10 cellular contexts compared by ENCODE assay signal in genomic region chr19:18587561-18587960, GRCh38. TPM values are rescaled to one million over a fixed set of nuclear protein-coding genes. Genes with fewer than 3 reads are reported as not detected.
A peak's percentile ranks its signal among the peaks of the same experiment; 100 is the strongest.
DNase-seq lines count a peak whose midpoint lies in the region; ATAC-seq and TF ChIP-seq lines count a peak whose summit lies in the region.
"Had no signal": no experiment of that assay in that cellular context is flagged by ENCODE, and none has a peak within 500 bp of the region (broad histone marks: within the 10 kb centered on the region; RNA-seq: fewer than 3 reads in every experiment).

No MANE protein-coding gene starts in this region.

- H3K27me3 Mint-ChIP-seq in activated CD8-positive, alpha-beta memory T cell treated with anti-CD3 and anti-CD28 coated beads, Interleukin-2, amount 10 ng/mL, durations not matched to agents 7 days and 5 days = no peaks in the 10 kb centered on the region
- peaks cover 6% of the 10 kb centered on the region for H3K27me3 Mint-ChIP-seq in glutamatergic neuron (ENCODE audit: unreplicated experiment)
- no peaks in the 10 kb centered on the region for H3K27me3 Mint-ChIP-seq in stimulated activated naive CD8-positive, alpha-beta T cell treated with anti-CD3 and anti-CD28 coated beads, Interleukin-15, amount 100 ng/mL, for 72 hours

- H3K9me3 ChIP-seq in RWPE2 (ENCODE audit: severe bottlenecking) = no peaks in the 10 kb centered on the region

- H3K36me3 Mint-ChIP-seq in activated CD8-positive, alpha-beta memory T cell treated with anti-CD3 and anti-CD28 coated beads, Interleukin-2, amount 10 ng/mL, durations not matched to agents 7 days and 5 days = peaks cover 3% of the 10 kb centered on the region
- no peaks in the 10 kb centered on the region for H3K36me3 Mint-ChIP-seq in glutamatergic neuron (ENCODE audit: unreplicated experiment)

- peaks cover 5% of the 10 kb centered on the region for H3K4me1 ChIP-seq in RWPE2 (ENCODE audit: insufficient read depth, poor library complexity, severe bottlenecking)

- H3K27ac ChIP-seq in RWPE2 (ENCODE audit: poor library complexity, severe bottlenecking) = peak overlapping the region; percentile 79

- H3K27me3 ChIP-seq in RWPE2 (ENCODE audit: insufficient read depth, poor library complexity, severe bottlenecking) = no peaks in the 10 kb centered on the region

- peak overlapping the region; percentile 77 for H3K4me3 Mint-ChIP-seq in activated CD8-positive, alpha-beta memory T cell treated with anti-CD3 and anti-CD28 coated beads, Interleukin-2, amount 10 ng/mL, durations not matched to agents 7 days and 5 days
- H3K4me3 Mint-ChIP-seq in glutamatergic neuron (ENCODE audit: unreplicated experiment) = peak overlapping the region; percentile 46
- peak overlapping the region; percentile 91 to 95 for H3K4me3 Mint-ChIP-seq in stimulated activated naive CD8-positive, alpha-beta T cell treated with anti-CD3 and anti-CD28 coated beads, Interleukin-15, amount 100 ng/mL, for 72 hours

- H3K9me3 Mint-ChIP-seq in activated CD8-positive, alpha-beta memory T cell treated with anti-CD3 and anti-CD28 coated beads, Interleukin-2, amount 10 ng/mL, durations not matched to agents 7 days and 5 days (ENCODE audit: low read depth) = no peaks in the 10 kb centered on the region
- H3K9me3 Mint-ChIP-seq in glutamatergic neuron (ENCODE audit: unreplicated experiment) = peaks cover 22% of the 10 kb centered on the region
- no peaks in the 10 kb centered on the region for H3K9me3 Mint-ChIP-seq in stimulated activated naive CD8-positive, alpha-beta T cell treated with anti-CD3 and anti-CD28 coated beads, Interleukin-15, amount 100 ng/mL, for 72 hours

- H3K4me3 ChIP-seq in RWPE2 (ENCODE audit: severe bottlenecking) = no peak overlapping the region

- no peak for ATAC-seq in activated CD8-positive, alpha-beta memory T cell treated with anti-CD3 and anti-CD28 coated beads, Interleukin-2, amount 10 ng/mL, durations not matched to agents 7 days and 5 days
- ATAC-seq in RWPE2 (ENCODE audit: low read depth) = no peak
- no peak for ATAC-seq in stimulated activated naive CD8-positive, alpha-beta T cell treated with anti-CD3 and anti-CD28 coated beads, Interleukin-15, amount 100 ng/mL, for 72 hours
- no peak for ATAC-seq in GM18861 (IDR thresholded peaks at IDR 0.05; ENCODE audit: unreplicated experiment)

- peaks cover 44% of the 10 kb centered on the region for H3K4me1 Mint-ChIP-seq in activated CD8-positive, alpha-beta memory T cell treated with anti-CD3 and anti-CD28 coated beads, Interleukin-2, amount 10 ng/mL, durations not matched to agents 7 days and 5 days
- peaks cover 7% of the 10 kb centered on the region for H3K4me1 Mint-ChIP-seq in glutamatergic neuron (ENCODE audit: low read depth, unreplicated experiment)
- peaks cover 53% of the 10 kb centered on the region for H3K4me1 Mint-ChIP-seq in stimulated activated naive CD8-positive, alpha-beta T cell treated with anti-CD3 and anti-CD28 coated beads, Interleukin-15, amount 100 ng/mL, for 72 hours

- H3K36me3 ChIP-seq in RWPE2 (ENCODE audit: low read depth) = peaks cover 8% of the 10 kb centered on the region; the same call in 1 of the 2 replicates

- DNase-seq in activated CD8-positive, alpha-beta memory T cell treated with anti-CD3 and anti-CD28 coated beads, Interleukin-2, amount 10 ng/mL, durations not matched to agents 7 days and 5 days = no peak
- no peak for DNase-seq in activated CD8-positive, alpha-beta memory T cell treated with anti-CD3 and anti-CD28 coated beads for 24 hours
- DNase-seq in RWPE2 (ENCODE audit: low spot score) (no peak), glutamatergic neuron (no peak), NCI-H774 (lab: John Stamatoyannopoulos, UW) (no peak)
- no peak for DNase-seq in stimulated activated naive CD8-positive, alpha-beta T cell treated with anti-CD3 and anti-CD28 coated beads, Interleukin-15, amount 100 ng/mL, for 72 hours
- no peak for DNase-seq in effector CD8-positive, alpha-beta T cell (lab: John Stamatoyannopoulos, UW)
- DNase-seq: NCI-H69; stimulated activated naive CD4-positive, alpha-beta T cell had no signal

- H3K27ac Mint-ChIP-seq in activated CD8-positive, alpha-beta memory T cell treated with anti-CD3 and anti-CD28 coated beads, Interleukin-2, amount 10 ng/mL, durations not matched to agents 7 days and 5 days = peak overlapping the region; percentile 94
- H3K27ac Mint-ChIP-seq in glutamatergic neuron (ENCODE audit: unreplicated experiment) = no peak overlapping the region
- H3K27ac Mint-ChIP-seq in stimulated activated naive CD8-positive, alpha-beta T cell treated with anti-CD3 and anti-CD28 coated beads, Interleukin-15, amount 100 ng/mL, for 72 hours = no peak overlapping the region

- CTCF ChIA-PET in activated CD8-positive, alpha-beta memory T cell treated with anti-CD3 and anti-CD28 coated beads, Interleukin-2, amount 10 ng/mL, durations not matched to agents 7 days and 5 days (lab: Charles Lee) = interaction anchor here (0.6 to 5.4 kb wide), 19 partner anchors 11 to 260 kb away, joined by 3 to 67 read pairs (median 10); partner anchors contain the start of genes CRTC1, ELL, FKBP8 and KXD1

- TF ChIP-seq CTCF in RWPE2 (IDR thresholded peaks at IDR 0.05; ENCODE audit: poor library complexity, severe bottlenecking) = no peak
- no peak for TF ChIP-seq CTCF in glutamatergic neuron (IDR thresholded peaks at IDR 0.05; ENCODE audit: partially characterized antibody, unreplicated experiment)

RNA-seq across cellular contexts. Expression of gene REX1BD, which starts 1.0 kb away (rescaled TPM):
- 100 to 1,000 TPM in 1 of 2 experiments, 10 to 100 TPM in 1; 88.9 to 102 TPM for total RNA-seq in activated CD8-positive, alpha-beta memory T cell treated with anti-CD3 and anti-CD28 coated beads, Interleukin-2, amount 10 ng/mL, durations not matched to agents 7 days and 5 days
- 54.3 TPM for total RNA-seq in glutamatergic neuron (ENCODE audit: unreplicated experiment)

RNA-seq across cellular contexts. Expression of gene UBA52, which starts 15.9 kb away (rescaled TPM):
- total RNA-seq in activated CD8-positive, alpha-beta memory T cell treated with anti-CD3 and anti-CD28 coated beads, Interleukin-2, amount 10 ng/mL, durations not matched to agents 7 days and 5 days = 1,000 to 10,000 TPM; 1,256 to 1,325 TPM
- 826 TPM for total RNA-seq in glutamatergic neuron (ENCODE audit: unreplicated experiment)

RNA-seq across cellular contexts. Expression of gene CRLF1, which starts 19.0 kb away (rescaled TPM):
- not detected for total RNA-seq in activated CD8-positive, alpha-beta memory T cell treated with anti-CD3 and anti-CD28 coated beads, Interleukin-2, amount 10 ng/mL, durations not matched to agents 7 days and 5 days
- 55.3 TPM for total RNA-seq in glutamatergic neuron (ENCODE audit: unreplicated experiment)

RNA-seq across cellular contexts. Expression of gene TMEM59L, which starts 25.1 kb away (rescaled TPM):
- not detected for total RNA-seq in activated CD8-positive, alpha-beta memory T cell treated with anti-CD3 and anti-CD28 coated beads, Interleukin-2, amount 10 ng/mL, durations not matched to agents 7 days and 5 days
- total RNA-seq in glutamatergic neuron (ENCODE audit: unreplicated experiment) = 92.3 TPM

RNA-seq across cellular contexts. Expression of gene KXD1, which starts 29.9 kb away (rescaled TPM):
- 100 to 1,000 TPM; 106 to 113 TPM for total RNA-seq in activated CD8-positive, alpha-beta memory T cell treated with anti-CD3 and anti-CD28 coated beads, Interleukin-2, amount 10 ng/mL, durations not matched to agents 7 days and 5 days
- 71.3 TPM for total RNA-seq in glutamatergic neuron (ENCODE audit: unreplicated experiment)

Comparison
In these comparisons a context has a peak if more than half of its experiments do, and no peak if none do; other contexts are left out.
1. RNA of gene CRLF1, which starts 19.0 kb away (total RNA-seq): 55.3 TPM in glutamatergic neuron (single experiment); not detected in activated CD8-positive, alpha-beta memory T cell treated with anti-CD3 and anti-CD28 coated beads, Interleukin-2, amount 10 ng/mL, durations not matched to agents 7 days and 5 days; every median in the first group is over 10 times any median in the second.
2. Peak in every context shown above with its lines, with median percentiles within 50 percentile points of each other: H3K4me3 Mint-ChIP-seq.